9 cellular contexts compared by ENCODE assay signal in the genomic region with DNA sequence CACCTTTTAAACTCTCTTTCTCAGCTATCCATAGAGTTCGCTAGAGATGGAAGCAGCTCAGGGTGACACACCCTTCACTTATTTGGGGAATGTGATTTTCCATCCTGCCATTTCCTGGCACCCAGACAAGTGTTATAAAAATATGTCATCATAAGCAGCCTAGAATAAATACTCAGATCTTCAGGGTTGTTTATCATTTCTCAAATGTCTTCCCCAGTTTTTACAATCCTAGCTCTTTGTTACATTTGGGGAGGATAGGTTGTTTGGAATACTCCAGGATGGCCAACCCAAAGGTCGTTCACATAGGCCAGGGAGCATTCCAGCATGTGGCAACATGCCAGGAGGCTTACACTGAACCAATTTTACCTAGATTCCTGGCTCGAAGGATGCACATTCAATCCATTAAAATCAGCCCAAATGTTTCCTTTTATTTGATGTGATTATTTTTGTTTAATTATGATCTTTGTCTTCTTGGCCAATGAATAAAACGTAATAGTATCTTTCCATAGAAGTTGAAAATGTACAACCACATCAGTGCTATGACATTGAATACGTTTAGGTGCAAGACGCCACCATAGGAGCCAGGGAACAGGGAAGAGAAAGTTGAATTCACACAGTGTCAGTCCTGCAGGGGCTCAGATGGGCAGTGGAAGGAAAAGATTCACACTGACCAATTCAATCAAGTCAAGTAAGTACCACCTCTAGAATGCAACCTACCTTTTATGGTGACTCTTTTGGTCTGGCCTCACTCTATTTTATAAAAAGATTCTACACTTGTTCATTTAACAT.
DNase-seq lines count a peak whose midpoint lies in the region; ATAC-seq and TF ChIP-seq lines count a peak whose summit lies in the region.
"Had no signal": no experiment of that assay in that cellular context is flagged by ENCODE, and none has a peak within 500 bp of the region (broad histone marks: within the 10 kb centered on the region; RNA-seq: fewer than 3 reads in every experiment).

No MANE protein-coding gene starts in this region.

- H3K4me3 Mint-ChIP-seq in natural killer cell: no peak overlapping the region
- no peak overlapping the region for H3K4me3 Mint-ChIP-seq in activated T-helper 2 cell treated with anti-CD3 and anti-CD28 coated beads, Interferon-gamma antibody, Interleukin-2, Interleukin-4, amounts not matched to agents 10 μg/mL and 5 μg/mL and 100 μg/mL, durations not matched to agents 14 hours and 24 hours and 36 hours (ENCODE audit: low read depth)

- H3K9me3 Mint-ChIP-seq in natural killer cell: no peaks in the 10 kb centered on the region
- no peaks in the 10 kb centered on the region for H3K9me3 Mint-ChIP-seq in activated T-helper 2 cell treated with anti-CD3 and anti-CD28 coated beads, Interferon-gamma antibody, Interleukin-2, Interleukin-4, amounts not matched to agents 10 μg/mL and 5 μg/mL and 100 μg/mL, durations not matched to agents 14 hours and 24 hours and 36 hours

- intact Hi-C loops in mucosa of descending colon (cut with DNase I, micrococcal nuclease): no loop called here
- intact Hi-C loops in natural killer cell (cut with micrococcal nuclease): no loop called here
- intact Hi-C loops in activated T-helper 2 cell treated with anti-CD3 and anti-CD28 coated beads, Interferon-gamma antibody, Interleukin-2, Interleukin-4, amounts not matched to agents 10 μg/mL and 5 μg/mL and 100 μg/mL, durations not matched to agents 14 hours and 24 hours and 36 hours (cut with micrococcal nuclease): no loop called here

- peak; percentile 86 for DNase-seq in AG09309 (ENCODE audit: low read depth)
- peak; percentile 83 for DNase-seq in M059J (ENCODE audit: low read depth)
- peak; percentile 90 for DNase-seq in dermis blood vessel endothelial cell
- no peak for DNase-seq in mucosa of descending colon
- no peak for DNase-seq in natural killer cell
- no peak for DNase-seq in activated CD4-positive, alpha-beta T cell treated with anti-CD3 and anti-CD28 coated beads, Interleukin-2, amount 50 U/mL, for 1 hour
- no peak for DNase-seq in activated T-helper 2 cell treated with anti-CD3 and anti-CD28 coated beads, Interferon-gamma antibody, Interleukin-2, Interleukin-4, amounts not matched to agents 10 μg/mL and 5 μg/mL and 100 μg/mL, durations not matched to agents 14 hours and 24 hours and 36 hours (ENCODE audit: low spot score)
- DNase-seq: DMS79 treated with DMSO at 0.1 percent for 48 hours had no signal

- H3K4me1 Mint-ChIP-seq in natural killer cell: no peaks in the 10 kb centered on the region
- peaks cover 9% of the 10 kb centered on the region for H3K4me1 Mint-ChIP-seq in activated T-helper 2 cell treated with anti-CD3 and anti-CD28 coated beads, Interferon-gamma antibody, Interleukin-2, Interleukin-4, amounts not matched to agents 10 μg/mL and 5 μg/mL and 100 μg/mL, durations not matched to agents 14 hours and 24 hours and 36 hours (ENCODE audit: low read depth)

- no peak overlapping the region for H3K4me3 ChIP-seq in AG09309 (ENCODE audit: control insufficient read depth, low read depth, low read length)
- no peak overlapping the region for H3K4me3 ChIP-seq in mucosa of descending colon

- no peaks in the 10 kb centered on the region for H3K9me3 ChIP-seq in mucosa of descending colon

- H3K27ac Mint-ChIP-seq in natural killer cell: no peak overlapping the region
- H3K27ac Mint-ChIP-seq in activated T-helper 2 cell treated with anti-CD3 and anti-CD28 coated beads, Interferon-gamma antibody, Interleukin-2, Interleukin-4, amounts not matched to agents 10 μg/mL and 5 μg/mL and 100 μg/mL, durations not matched to agents 14 hours and 24 hours and 36 hours: no peak overlapping the region

- no peaks in the 10 kb centered on the region for H3K36me3 Mint-ChIP-seq in natural killer cell
- H3K36me3 Mint-ChIP-seq in activated T-helper 2 cell treated with anti-CD3 and anti-CD28 coated beads, Interferon-gamma antibody, Interleukin-2, Interleukin-4, amounts not matched to agents 10 μg/mL and 5 μg/mL and 100 μg/mL, durations not matched to agents 14 hours and 24 hours and 36 hours (ENCODE audit: low read depth): no peaks in the 10 kb centered on the region

- TF ChIP-seq CTCF in AG09309 (IDR thresholded peaks at IDR 0.05; ENCODE audit: control insufficient read depth, insufficient read depth, low read depth, low read length, missing control alignments) (no peak), mucosa of descending colon (IDR thresholded peaks at IDR 0.05) (no peak), natural killer cell (IDR thresholded peaks at IDR 0.05) (no peak)

- no peaks in the 10 kb centered on the region for H3K36me3 ChIP-seq in mucosa of descending colon (ENCODE audit: low read depth)

- no peaks in the 10 kb centered on the region for H3K4me1 ChIP-seq in mucosa of descending colon (ENCODE audit: low read depth)

- ATAC-seq in mucosa of descending colon (peak; percentile 24), natural killer cell (no peak), GM21515 (IDR thresholded peaks at IDR 0.05; ENCODE audit: unreplicated experiment) (no peak)

- H3K27me3 Mint-ChIP-seq in natural killer cell (ENCODE audit: low read depth in 2 of 2): peaks cover 4 to 19% of the 10 kb centered on the region in 2 donors
- H3K27me3 Mint-ChIP-seq in activated T-helper 2 cell treated with anti-CD3 and anti-CD28 coated beads, Interferon-gamma antibody, Interleukin-2, Interleukin-4, amounts not matched to agents 10 μg/mL and 5 μg/mL and 100 μg/mL, durations not matched to agents 14 hours and 24 hours and 36 hours (ENCODE audit: low read depth): peaks cover 51% of the 10 kb centered on the region

Comparison
In these comparisons a context has a peak if more than half of its experiments do, and no peak if none do; other contexts are left out.
1. DNase-seq: peak in AG09309 (single experiment), M059J (single experiment) and dermis blood vessel endothelial cell (single experiment); none in mucosa of descending colon (0 of 3), natural killer cell (single experiment), activated CD4-positive, alpha-beta T cell treated with anti-CD3 and anti-CD28 coated beads, Interleukin-2, amount 50 U/mL, for 1 hour (single experiment) and activated T-helper 2 cell treated with anti-CD3 and anti-CD28 coated beads, Interferon-gamma antibody, Interleukin-2, Interleukin-4, amounts not matched to agents 10 μg/mL and 5 μg/mL and 100 μg/mL, durations not matched to agents 14 hours and 24 hours and 36 hours (single experiment).